16 cellular contexts compared by ENCODE assay signal in genomic region chr2:178230396-178230795, GRCh38. TPM values are rescaled to one million over a fixed set of nuclear protein-coding genes. Genes with fewer than 3 reads are reported as not detected.
DNase-seq lines count a peak whose midpoint lies in the region; TF ChIP-seq lines count a peak whose summit lies in the region.
"Had no signal": no experiment of that assay in that cellular context is flagged by ENCODE, and none has a peak within 500 bp of the region (broad histone marks: within the 10 kb centered on the region; RNA-seq: fewer than 3 reads in every experiment).

No MANE protein-coding gene starts in this region.

- H3K27ac Mint-ChIP-seq in MCF 10A (ENCODE audit: low read depth, unreplicated experiment) (peak overlapping the region; percentile 55), nephron progenitor cell (peak overlapping the region; percentile 91)
- H3K27ac Mint-ChIP-seq: CD8-positive, alpha-beta T cell had no signal

- peak; percentile 35 for DNase-seq in MCF 10A (ENCODE audit: unreplicated experiment)
- no peak for DNase-seq in breast epithelium (ENCODE audit: low spot score in 2 of 2)
- peak; percentile 52 for DNase-seq in epithelial cell of esophagus (ENCODE audit: low read depth)
- DNase-seq in nephron progenitor cell: no peak
- DNase-seq in GOT3 (lab: John Stamatoyannopoulos, UW): no peak
- DNase-seq in stimulated activated naive CD4-positive, alpha-beta T cell treated with Interleukin-2 at 50 U/mL for 16 hours (lab: John Stamatoyannopoulos, UW): no peak
- DNase-seq in activated CD8-positive, alpha-beta memory T cell treated with anti-CD3 and anti-CD28 coated beads, Interleukin-2, amount 50 U/mL, for 48 hours: no peak
- DNase-seq: 8988T; Calu3; CD8-positive, alpha-beta T cell; DMS 273 treated with DMSO at 0.1 percent for 48 hours; DMS53; DND-41; EL had no signal

- no peak for TF ChIP-seq POLR2A in breast epithelium (IDR thresholded peaks at IDR 0.05)

- H3K4me1 ChIP-seq in breast epithelium: no peaks in the 10 kb centered on the region
- H3K4me1 ChIP-seq: BLaER1 had no signal

- H3K4me3 ChIP-seq in breast epithelium (no peak overlapping the region), epithelial cell of esophagus (ENCODE audit: low read length) (no peak overlapping the region)
- H3K4me3 ChIP-seq: BLaER1, HAP-1 had no signal

- H3K36me3 Mint-ChIP-seq in MCF 10A (ENCODE audit: insufficient read depth, unreplicated experiment) (peaks cover 8% of the 10 kb centered on the region), nephron progenitor cell (ENCODE audit: low read depth) (no peaks in the 10 kb centered on the region)
- H3K36me3 Mint-ChIP-seq: CD8-positive, alpha-beta T cell had no signal

- H3K9me3 Mint-ChIP-seq in MCF 10A (ENCODE audit: unreplicated experiment): no peaks in the 10 kb centered on the region
- H3K9me3 Mint-ChIP-seq in nephron progenitor cell: no peaks in the 10 kb centered on the region
- H3K9me3 Mint-ChIP-seq: CD8-positive, alpha-beta T cell had no signal

- intact Hi-C loops in MCF 10A (cut with micrococcal nuclease): no loop called here
- intact Hi-C loops in breast epithelium (cut with DNase I; ENCODE audit: low total_unique reads): no loop called here

- TF ChIP-seq CTCF in MCF 10A (IDR thresholded peaks at IDR 0.05; ENCODE audit: unreplicated experiment): no peak
- TF ChIP-seq CTCF in breast epithelium (IDR thresholded peaks at IDR 0.05): no peak
- no peak for TF ChIP-seq CTCF in epithelial cell of esophagus (IDR thresholded peaks at IDR 0.05; ENCODE audit: insufficient read depth, low read depth, low read length, missing control alignments)
- no peak for TF ChIP-seq CTCF in nephron progenitor cell (IDR thresholded peaks at IDR 0.05)

- no TSS peak for BruUV-seq in MCF 10A (replicated peaks; lab: Mats Ljungman, UMichigan)

- H3K4me3 Mint-ChIP-seq in MCF 10A (ENCODE audit: unreplicated experiment) (no peak overlapping the region), nephron progenitor cell (no peak overlapping the region)
- H3K4me3 Mint-ChIP-seq: CD8-positive, alpha-beta T cell had no signal

- CTCF ChIA-PET in MCF 10A (lab: Yijun Ruan, JAX): interaction anchor here (1.2 kb wide), 1 partner anchor 98 kb away, joined by 6 read pairs; no protein-coding TSS in a partner anchor

- no peaks in the 10 kb centered on the region for H3K27me3 ChIP-seq in breast epithelium
- H3K27me3 ChIP-seq: BLaER1 had no signal

- no peaks in the 10 kb centered on the region for H3K36me3 ChIP-seq in breast epithelium
- H3K36me3 ChIP-seq: BLaER1, HAP-1 had no signal

- no peaks in the 10 kb centered on the region for H3K27me3 Mint-ChIP-seq in MCF 10A (ENCODE audit: insufficient read depth, unreplicated experiment)
- no peaks in the 10 kb centered on the region for H3K27me3 Mint-ChIP-seq in nephron progenitor cell (ENCODE audit: low read depth, poor library complexity)

- no peak overlapping the region for H3K27ac ChIP-seq in breast epithelium
- H3K27ac ChIP-seq: BLaER1 had no signal

- H3K9me3 ChIP-seq in breast epithelium: no peaks in the 10 kb centered on the region
- H3K9me3 ChIP-seq: BLaER1, HAP-1 had no signal

- peaks cover 34% of the 10 kb centered on the region for H3K4me1 Mint-ChIP-seq in MCF 10A (ENCODE audit: insufficient read depth, unreplicated experiment)
- H3K4me1 Mint-ChIP-seq in nephron progenitor cell: peaks cover 2% of the 10 kb centered on the region

- POLR2A ChIA-PET in MCF 10A (lab: Yijun Ruan, JAX): interaction anchor here (0.7 to 1.1 kb wide), 6 partner anchors 30 to 184 kb away, joined by 3 to 6 read pairs (median 3); no protein-coding TSS in a partner anchor

RNA-seq across cellular contexts. Expression of gene OSBPL6, which starts 36.1 kb away (rescaled TPM):
- 26.2 and 43.1 TPM in 2 replicates for total RNA-seq in MCF 10A (2022)
- 1 to 10 TPM; 1.3 to 4.8 (median 1.8) TPM for total RNA-seq in breast epithelium

Comparison
In these comparisons a context has a peak if more than half of its experiments do, and no peak if none do; other contexts are left out.
1. DNase-seq: peak in MCF 10A (single experiment) and epithelial cell of esophagus (single experiment); none in breast epithelium (0 of 2), nephron progenitor cell (single experiment), GOT3 (single experiment), stimulated activated naive CD4-positive, alpha-beta T cell treated with Interleukin-2 at 50 U/mL for 16 hours (single experiment) and activated CD8-positive, alpha-beta memory T cell treated with anti-CD3 and anti-CD28 coated beads, Interleukin-2, amount 50 U/mL, for 48 hours (single experiment).